Comparison of ENCODE assay signal across 16 cellular contexts in the genomic region with DNA sequence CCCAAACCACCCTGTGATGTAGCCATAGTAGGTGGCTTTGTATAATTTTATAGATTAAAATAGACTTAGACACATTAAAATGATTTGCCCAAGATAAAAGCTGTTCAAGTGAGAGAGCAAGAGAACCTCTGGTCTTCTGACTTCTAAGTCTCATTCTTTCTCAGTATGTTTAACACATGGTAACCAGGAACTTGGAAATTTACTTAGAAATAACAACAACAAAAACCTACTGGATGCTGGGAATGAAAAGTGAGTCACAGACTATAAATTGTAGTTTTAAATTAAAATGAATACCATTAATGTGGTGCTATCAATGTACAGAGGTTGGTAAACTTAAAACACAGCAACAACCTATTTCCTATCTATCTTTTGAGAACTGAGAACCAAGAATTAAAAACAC. TPM values are rescaled to one million over a fixed set of nuclear protein-coding genes. Genes with fewer than 3 reads are reported as not detected.
DNase-seq lines count a peak whose midpoint lies in the region; ATAC-seq and TF ChIP-seq lines count a peak whose summit lies in the region.
"Had no signal": no experiment of that assay in that cellular context is flagged by ENCODE, and none has a peak within 500 bp of the region (broad histone marks: within the 10 kb centered on the region; RNA-seq: fewer than 3 reads in every experiment).

No MANE protein-coding gene starts in this region.

- 0 out of 2 replicates have a peak overlapping the region, but pooled peaks have one; percentile 12 for H3K27ac ChIP-seq in SK-N-MC
- H3K27ac ChIP-seq: epithelial cell of prostate, heart right ventricle, upper lobe of right lung had no signal

- no peaks in the 10 kb centered on the region for H3K9me3 ChIP-seq in SK-N-MC (ENCODE audit: low read depth, low read length)
- H3K9me3 ChIP-seq: heart right ventricle, upper lobe of right lung had no signal

- H3K36me3 ChIP-seq in SK-N-MC (ENCODE audit: insufficient read depth, low read length): peaks cover 7% of the 10 kb centered on the region

- DNase-seq in Calu3 (no peak), SK-N-MC (ENCODE audit: low read depth, low spot score) (no peak), iris pigment epithelial cell (ENCODE audit: low read depth) (peak; percentile 53), MV-4-11 (lab: John Stamatoyannopoulos, UW) (no peak)
- DNase-seq: activated CD4-positive, alpha-beta T cell treated with anti-CD3 and anti-CD28 coated beads for 36 hours; activated T-cell treated with anti-CD3 and anti-CD28 coated beads, Interleukin-2, amount 50 U/mL, for 1 hour; amniotic stem cell; heart right ventricle; NCI-H2171; stimulated activated naive CD4-positive, alpha-beta T cell; upper lobe of right lung had no signal

- no peak overlapping the region for H3K4me3 Mint-ChIP-seq in Calu3 (ENCODE audit: low read depth, unreplicated experiment)
- H3K4me3 Mint-ChIP-seq: activated CD4-positive, alpha-beta T cell treated with anti-CD3 and anti-CD28 coated beads for 36 hours; mesothelial cell of epicardium had no signal

- no TSS peak for BruUV-seq in Calu3 (replicated peaks; lab: Mats Ljungman, UMichigan)

- no peak overlapping the region for H3K9ac ChIP-seq in SK-N-MC (ENCODE audit: insufficient read length)

- CTCF ChIA-PET in Calu3 (lab: Charles Lee): no interaction called here

- ATAC-seq in GM21723 (IDR thresholded peaks at IDR 0.05; ENCODE audit: unreplicated experiment) (peak; percentile 4), HG02973 (IDR thresholded peaks at IDR 0.05; ENCODE audit: unreplicated experiment) (no peak), HG03025 (IDR thresholded peaks at IDR 0.05; ENCODE audit: low FRiP score, unreplicated experiment) (no peak)
- ATAC-seq: heart right ventricle, upper lobe of right lung had no signal

- TF ChIP-seq CTCF in Calu3 (IDR thresholded peaks at IDR 0.05; ENCODE audit: unreplicated experiment): no peak

- H3K4me3 ChIP-seq in SK-N-MC: no peak overlapping the region
- H3K4me3 ChIP-seq: heart right ventricle, upper lobe of right lung had no signal

- no peaks in the 10 kb centered on the region for H3K27me3 Mint-ChIP-seq in Calu3 (ENCODE audit: unreplicated experiment)
- H3K27me3 Mint-ChIP-seq: activated CD4-positive, alpha-beta T cell treated with anti-CD3 and anti-CD28 coated beads for 36 hours had no signal

- H3K4me1 Mint-ChIP-seq in Calu3 (ENCODE audit: low read depth, unreplicated experiment): no peaks in the 10 kb centered on the region

- peak overlapping the region; percentile 13 for H3K27ac Mint-ChIP-seq in Calu3 (ENCODE audit: unreplicated experiment)
- H3K27ac Mint-ChIP-seq: activated CD4-positive, alpha-beta T cell treated with anti-CD3 and anti-CD28 coated beads for 36 hours; mesothelial cell of epicardium had no signal

- intact Hi-C loops in Calu3 (cut with micrococcal nuclease; ENCODE audit: unreplicated experiment): no loop called here

- no peaks in the 10 kb centered on the region for H3K9me3 Mint-ChIP-seq in Calu3 (ENCODE audit: low read depth, unreplicated experiment)
- H3K9me3 Mint-ChIP-seq: mesothelial cell of epicardium had no signal

- H3K36me3 Mint-ChIP-seq in Calu3 (ENCODE audit: insufficient read depth, unreplicated experiment): peaks cover 58% of the 10 kb centered on the region
- H3K36me3 Mint-ChIP-seq: mesothelial cell of epicardium had no signal

RNA-seq across cellular contexts. Expression of gene HMGCR, which starts 30.4 kb away (rescaled TPM):
- 188 and 224 TPM in 2 replicates for total RNA-seq in Calu3 (2022)
